Comparison of ENCODE assay signal across 11 cellular contexts in genomic region chr13:35723820-35724219, GRCh38.
DNase-seq lines count a peak whose midpoint lies in the region; ATAC-seq and TF ChIP-seq lines count a peak whose summit lies in the region.
"Had no signal": no experiment of that assay in that cellular context is flagged by ENCODE, and none has a peak within 500 bp of the region (broad histone marks: within the 10 kb centered on the region; RNA-seq: fewer than 3 reads in every experiment).

No MANE protein-coding gene starts in this region.

- H2AFZ ChIP-seq in SK-N-SH (ENCODE audit: low read depth): peak overlapping the region; percentile 69; the same call in 1 of the 2 replicates

- WGBS in SK-N-SH (ENCODE audit: low lambda C conversion rate): 25% methylated on average over 5 of the region's 5 CpGs

- H3K36me3 Mint-ChIP-seq in activated CD4-positive, alpha-beta T cell treated with anti-CD3 and anti-CD28 coated beads for 36 hours (ENCODE audit: low read depth): no peaks in the 10 kb centered on the region

- no peak overlapping the region for H3K27ac Mint-ChIP-seq in activated CD4-positive, alpha-beta T cell treated with anti-CD3 and anti-CD28 coated beads for 36 hours

- CTCF ChIA-PET in SK-N-SH (lab: Yijun Ruan, JAX): interaction anchor here (0.9 to 3.9 kb wide), 9 partner anchors 10 to 515 kb away, joined by 3 to 52 read pairs (median 6); no protein-coding TSS in a partner anchor
- CTCF ChIA-PET in activated CD4-positive, alpha-beta T cell treated with anti-CD3 and anti-CD28 coated beads for 36 hours (lab: Charles Lee): no interaction called here

- ATAC-seq in omental fat pad (ENCODE audit: low FRiP score) (peak; percentile 30), foreskin keratinocyte (no peak)
- no peak for ATAC-seq in activated CD4-positive, alpha-beta T cell treated with anti-CD3 and anti-CD28 coated beads for 36 hours

- TF ChIP-seq RAD21 in SK-N-SH (IDR thresholded peaks at IDR 0.05; ENCODE audit: low read length): no peak

- H3K4me1 ChIP-seq in BE2C (peaks cover 14% of the 10 kb centered on the region), SK-N-SH (ENCODE audit: control insufficient read depth in 1 of 2, insufficient read depth in 2 of 2, low read depth in 1 of 2, low read length in 1 of 2) (peaks cover 0 to 27% of the 10 kb centered on the region in 2 experiments; a peak in 3 of 4 replicates), foreskin keratinocyte (no peaks in the 10 kb centered on the region)

- H3K36me3 ChIP-seq in BE2C (no peaks in the 10 kb centered on the region), SK-N-SH (replicated peaks in 1 of 2; ENCODE audit: control insufficient read depth in 1 of 2, insufficient read depth in 2 of 2, low read length in 1 of 2) (no peaks in the 10 kb centered on the region)

- intact Hi-C loops in activated CD4-positive, alpha-beta T cell treated with anti-CD3 and anti-CD28 coated beads for 36 hours (cut with DNase I, micrococcal nuclease): no loop called here

- DNase-seq in BE2C (peak; percentile 22), SK-N-SH (peak; percentile 34), fibroblast of mammary gland (ENCODE audit: low read depth) (peak; percentile 70), omental fat pad (ENCODE audit: low spot score) (no peak), NCI-H524 treated with DMSO at 0.1 percent for 48 hours (lab: John Stamatoyannopoulos, UW) (no peak), foreskin keratinocyte (no peak)
- DNase-seq in stimulated activated naive CD4-positive, alpha-beta T cell treated with Interleukin-2 at 50 U/mL for 16 hours (lab: John Stamatoyannopoulos, UW): no peak
- DNase-seq in activated CD4-positive, alpha-beta T cell treated with anti-CD3 and anti-CD28 coated beads for 36 hours: no peak
- DNase-seq: DMS 273 treated with DMSO at 0.1 percent for 48 hours, dorsolateral prefrontal cortex, T1000 had no signal

- peaks cover 13% of the 10 kb centered on the region for H3K27me3 Mint-ChIP-seq in activated CD4-positive, alpha-beta T cell treated with anti-CD3 and anti-CD28 coated beads for 36 hours

- POLR2A ChIA-PET in SK-N-SH (lab: Yijun Ruan, JAX): interaction anchor here (0.9 to 1.6 kb wide), 3 partner anchors 230 to 247 kb away, joined by 3 to 7 read pairs (median 3); partner anchors contain the start of gene MAB21L1
- POLR2A ChIA-PET in activated CD4-positive, alpha-beta T cell treated with anti-CD3 and anti-CD28 coated beads for 36 hours (lab: Charles Lee): no interaction called here

- H3K27ac ChIP-seq in SK-N-SH (ENCODE audit: low read depth in 2 of 2, low read length in 1 of 2): peak overlapping the region; percentile 35 to 50; a peak in 2 of 4 replicates
- H3K27ac ChIP-seq in foreskin keratinocyte: no peak overlapping the region
- H3K27ac ChIP-seq: dorsolateral prefrontal cortex had no signal

- no peak overlapping the region for H3K4me3 Mint-ChIP-seq in activated CD4-positive, alpha-beta T cell treated with anti-CD3 and anti-CD28 coated beads for 36 hours

- H3K9ac ChIP-seq in SK-N-SH: no peak overlapping the region

- H4K20me1 ChIP-seq in SK-N-SH (ENCODE audit: insufficient read depth): no peaks in the 10 kb centered on the region

- TF ChIP-seq CTCF in BE2C (IDR thresholded peaks at IDR 0.05; ENCODE audit: low read depth, low read length) (no peak), SK-N-SH (IDR thresholded peaks at IDR 0.05) (no peak), fibroblast of mammary gland (conservative IDR thresholded peaks at IDR 0.05; ENCODE audit: control insufficient read depth, insufficient read depth, low read depth, low read length) (no peak), omental fat pad (IDR thresholded peaks at IDR 0.05) (no peak), foreskin keratinocyte (conservative IDR thresholded peaks at IDR 0.05) (no peak)

- no peaks in the 10 kb centered on the region for H3K4me1 Mint-ChIP-seq in activated CD4-positive, alpha-beta T cell treated with anti-CD3 and anti-CD28 coated beads for 36 hours

- H3K79me2 ChIP-seq in SK-N-SH (ENCODE audit: insufficient read depth): no peaks in the 10 kb centered on the region

- H3K27me3 ChIP-seq in BE2C (no peaks in the 10 kb centered on the region), SK-N-SH (ENCODE audit: insufficient read depth) (no peaks in the 10 kb centered on the region), foreskin keratinocyte (peaks cover 20% of the 10 kb centered on the region)
- H3K27me3 ChIP-seq: dorsolateral prefrontal cortex had no signal

- H3K9me3 Mint-ChIP-seq in activated CD4-positive, alpha-beta T cell treated with anti-CD3 and anti-CD28 coated beads for 36 hours (ENCODE audit: low read depth): no peaks in the 10 kb centered on the region

- H3K4me3 ChIP-seq in BE2C (ENCODE audit: low read depth, low read length): no peak overlapping the region
- no peak overlapping the region for H3K4me3 ChIP-seq in SK-N-SH (ENCODE audit: low read depth in 2 of 2, low read length in 1 of 2)
- no peak overlapping the region for H3K4me3 ChIP-seq in fibroblast of mammary gland (ENCODE audit: control insufficient read depth, low read depth, low read length)
- H3K4me3 ChIP-seq: dorsolateral prefrontal cortex had no signal

- TF ChIP-seq EP300 in SK-N-SH (IDR thresholded peaks at IDR 0.05; ENCODE audit: borderline replicate concordance in 1 of 2, low read depth in 1 of 2, low read length in 1 of 2): peak in 1 of 2 experiments; percentile 49; a peak in 3 of 4 replicates

- H3K4me2 ChIP-seq in SK-N-SH: peak overlapping the region; percentile 28; the same call in 1 of the 2 replicates

- no peaks in the 10 kb centered on the region for H3F3A ChIP-seq in SK-N-SH (replicated peaks; ENCODE audit: insufficient read depth)

- H3K9me2 ChIP-seq in SK-N-SH: no peaks in the 10 kb centered on the region

- H3K9me3 ChIP-seq in BE2C (no peaks in the 10 kb centered on the region), SK-N-SH (no peaks in the 10 kb centered on the region)

TF ChIP-seq in SK-N-SH, 30 proteins besides CTCF, POLR2A, EP300 and RAD21:
- TF ChIP-seq FOSL2 (IDR thresholded peaks at IDR 0.05; ENCODE audit: borderline replicate concordance, low read depth) (no peak), TCF12 (IDR thresholded peaks at IDR 0.05) (peak; percentile 48; the same call in 1 of the 2 replicates), RCOR1 (IDR thresholded peaks at IDR 0.05; ENCODE audit: low read length) (peak; percentile 61; the same call in 1 of the 2 replicates), FOXM1 (IDR thresholded peaks at IDR 0.05; ENCODE audit: low read depth) (no peak), EZH2phosphoT487 (IDR thresholded peaks at IDR 0.05; ENCODE audit: borderline replicate concordance, low read depth) (no peak), TEAD4 (IDR thresholded peaks at IDR 0.05; ENCODE audit: borderline replicate concordance, insufficient read depth) (no peak), REST (IDR thresholded peaks at IDR 0.05; ENCODE audit: low read depth, low read length) (no peak), GATA2 (CRISPR knock-in tag; IDR thresholded peaks at IDR 0.05) (peak; percentile 25; the same call in 1 of the 2 replicates), POLR2AphosphoS5 (IDR thresholded peaks at IDR 0.05; ENCODE audit: low read depth, low read length) (no peak), RXRA (IDR thresholded peaks at IDR 0.05; ENCODE audit: borderline replicate concordance, low read depth) (no peak), PBX3 (IDR thresholded peaks at IDR 0.05) (peak; percentile 52), CHD2 (IDR thresholded peaks at IDR 0.05; ENCODE audit: low read length, partially characterized antibody) (no peak), TAF1 (IDR thresholded peaks at IDR 0.05; ENCODE audit: borderline replicate concordance, low read depth, low read length) (no peak)

Comparison
In these comparisons a context has a peak if more than half of its experiments do, and no peak if none do; other contexts are left out.
1. DNase-seq: peak in BE2C (single experiment), SK-N-SH (single experiment) and fibroblast of mammary gland (single experiment); none in omental fat pad (single experiment), stimulated activated naive CD4-positive, alpha-beta T cell treated with Interleukin-2 at 50 U/mL for 16 hours (single experiment), NCI-H524 treated with DMSO at 0.1 percent for 48 hours (single experiment), foreskin keratinocyte (0 of 2) and activated CD4-positive, alpha-beta T cell treated with anti-CD3 and anti-CD28 coated beads for 36 hours (single experiment).